In genomic region chr17:3846739-3847670, GRCh38 we compare ENCODE assay signal across 10 cellular contexts. TPM values are rescaled to one million over a fixed set of nuclear protein-coding genes. Genes with fewer than 3 reads are reported as not detected.
DNase-seq lines count a peak whose midpoint lies in the region; ATAC-seq, FAIRE-seq and TF ChIP-seq lines count a peak whose summit lies in the region.
"Had no signal": no experiment of that assay in that cellular context is flagged by ENCODE, and none has a peak within 500 bp of the region (broad histone marks: within the 10 kb centered on the region; RNA-seq: fewer than 3 reads in every experiment).

No MANE protein-coding gene starts in this region.

- H3K27me3 Mint-ChIP-seq in activated CD4-positive, alpha-beta memory T cell treated with anti-CD3 and anti-CD28 coated beads for 36 hours: peaks cover 2% of the 10 kb centered on the region
- H3K27me3 Mint-ChIP-seq in activated CD4-positive, alpha-beta memory T cell treated with anti-CD3 and anti-CD28 coated beads, Interleukin-2, amount 10 ng/mL, durations not matched to agents 7 days and 5 days: peaks cover 14% of the 10 kb centered on the region
- peaks cover 0 to 6% of the 10 kb centered on the region in 2 donors for H3K27me3 Mint-ChIP-seq in T-cell
- peaks cover 6 to 10% of the 10 kb centered on the region in 2 donors for H3K27me3 Mint-ChIP-seq in stimulated activated naive B cell treated with anti-CD40 and anti-IgM and Interleukin-4, amounts not matched to agents 10 μg/mL and 1 μg/mL and 100 μg/mL, for 72 hours

- H3K4me3 ChIP-seq in lower lobe of right lung: peak overlapping the region; percentile 87
- H3K4me3 ChIP-seq in small intestine (ENCODE audit: low read depth in 1 of 2, low read length in 2 of 2): no peak overlapping the region
- H3K4me3 ChIP-seq in coronary artery: no peak overlapping the region

- H3K9me3 ChIP-seq in lower lobe of right lung (no peaks in the 10 kb centered on the region), small intestine (ENCODE audit: control insufficient read depth, low read depth) (no peaks in the 10 kb centered on the region)
- H3K9me3 ChIP-seq: transverse colon had no signal

- H3K36me3 ChIP-seq in lower lobe of right lung (peaks cover 26% of the 10 kb centered on the region), small intestine (ENCODE audit: control insufficient read depth in 2 of 2, insufficient read depth in 2 of 2, low read length in 2 of 2) (no peaks in the 10 kb centered on the region)
- H3K36me3 ChIP-seq: transverse colon had no signal

- intact Hi-C loops in activated CD4-positive, alpha-beta memory T cell treated with anti-CD3 and anti-CD28 coated beads for 36 hours (cut with micrococcal nuclease): loop anchor here (1.0 to 5.0 kb wide), 4 partner anchors 65 to 179 kb away; partner anchors contain the start of genes EMC6 and TAX1BP3
- intact Hi-C loops in lower lobe of right lung (cut with DNase I): no loop called here

- H3K27me3 ChIP-seq in lower lobe of right lung (ENCODE audit: low read depth) (no peaks in the 10 kb centered on the region), small intestine (ENCODE audit: control insufficient read depth in 2 of 2, insufficient read depth in 2 of 2, low read length in 2 of 2) (no peaks in the 10 kb centered on the region)
- H3K27me3 ChIP-seq: transverse colon had no signal

- peaks cover 10% of the 10 kb centered on the region for H3K36me3 Mint-ChIP-seq in activated CD4-positive, alpha-beta memory T cell treated with anti-CD3 and anti-CD28 coated beads for 36 hours
- H3K36me3 Mint-ChIP-seq in activated CD4-positive, alpha-beta memory T cell treated with anti-CD3 and anti-CD28 coated beads, Interleukin-2, amount 10 ng/mL, durations not matched to agents 7 days and 5 days (ENCODE audit: low read depth): peaks cover 25% of the 10 kb centered on the region
- peaks cover 3% of the 10 kb centered on the region for H3K36me3 Mint-ChIP-seq in T-cell
- H3K36me3 Mint-ChIP-seq in stimulated activated naive B cell treated with anti-CD40 and anti-IgM and Interleukin-4, amounts not matched to agents 10 μg/mL and 1 μg/mL and 100 μg/mL, for 72 hours: peaks cover 6 to 8% of the 10 kb centered on the region in 2 donors

- H3K27ac ChIP-seq in lower lobe of right lung: no peak overlapping the region
- H3K27ac ChIP-seq in small intestine (ENCODE audit: low read depth in 1 of 2, low read length in 1 of 2): no peak overlapping the region
- H3K27ac ChIP-seq in coronary artery: no peak overlapping the region

- TF ChIP-seq CTCF in lower lobe of right lung (IDR thresholded peaks at IDR 0.05) (no peak), coronary artery (IDR thresholded peaks at IDR 0.05) (no peak)

- H3K4me1 ChIP-seq in lower lobe of right lung (peaks cover 16% of the 10 kb centered on the region), small intestine (ENCODE audit: control insufficient read depth in 2 of 2, insufficient read depth in 1 of 2, low read depth in 1 of 2, low read length in 1 of 2) (peaks cover 3 to 6% of the 10 kb centered on the region in 2 donors)

- FAIRE-seq in small intestine (lab: Jason Lieb, UNC): no peak

- no peak for DNase-seq in activated CD4-positive, alpha-beta memory T cell treated with anti-CD3 and anti-CD28 coated beads for 36 hours
- DNase-seq in activated CD4-positive, alpha-beta memory T cell treated with anti-CD3 and anti-CD28 coated beads, Interleukin-2, amount 10 ng/mL, durations not matched to agents 7 days and 5 days: no peak
- DNase-seq in T-cell (no peak), lower lobe of right lung (no peak), small intestine (no peak), coronary artery (ENCODE audit: low spot score) (no peak), HCEC 1CT (no peak)
- no peak for DNase-seq in stimulated activated naive B cell treated with anti-CD40 and anti-IgM and Interleukin-4, amounts not matched to agents 10 μg/mL and 1 μg/mL and 100 μg/mL, for 72 hours

- no peaks in the 10 kb centered on the region for H3K9me3 Mint-ChIP-seq in activated CD4-positive, alpha-beta memory T cell treated with anti-CD3 and anti-CD28 coated beads for 36 hours
- H3K9me3 Mint-ChIP-seq in activated CD4-positive, alpha-beta memory T cell treated with anti-CD3 and anti-CD28 coated beads, Interleukin-2, amount 10 ng/mL, durations not matched to agents 7 days and 5 days: no peaks in the 10 kb centered on the region
- no peaks in the 10 kb centered on the region for H3K9me3 Mint-ChIP-seq in T-cell
- no peaks in the 10 kb centered on the region for H3K9me3 Mint-ChIP-seq in stimulated activated naive B cell treated with anti-CD40 and anti-IgM and Interleukin-4, amounts not matched to agents 10 μg/mL and 1 μg/mL and 100 μg/mL, for 72 hours
- H3K9me3 Mint-ChIP-seq: activated naive CD4-positive, alpha-beta T cell treated with anti-CD3 and anti-CD28 coated beads, Interleukin-2, amount 50 U/mL, for 72 hours had no signal

- no peak overlapping the region for H3K27ac Mint-ChIP-seq in activated CD4-positive, alpha-beta memory T cell treated with anti-CD3 and anti-CD28 coated beads for 36 hours
- no peak overlapping the region for H3K27ac Mint-ChIP-seq in activated CD4-positive, alpha-beta memory T cell treated with anti-CD3 and anti-CD28 coated beads, Interleukin-2, amount 10 ng/mL, durations not matched to agents 7 days and 5 days
- H3K27ac Mint-ChIP-seq in T-cell: peak overlapping the region in 1 of 2 donors; percentile 63
- no peak overlapping the region for H3K27ac Mint-ChIP-seq in stimulated activated naive B cell treated with anti-CD40 and anti-IgM and Interleukin-4, amounts not matched to agents 10 μg/mL and 1 μg/mL and 100 μg/mL, for 72 hours

- peak overlapping the region; percentile 94 for H3K4me3 Mint-ChIP-seq in activated CD4-positive, alpha-beta memory T cell treated with anti-CD3 and anti-CD28 coated beads for 36 hours
- H3K4me3 Mint-ChIP-seq in activated CD4-positive, alpha-beta memory T cell treated with anti-CD3 and anti-CD28 coated beads, Interleukin-2, amount 10 ng/mL, durations not matched to agents 7 days and 5 days: no peak overlapping the region
- H3K4me3 Mint-ChIP-seq in T-cell: peak overlapping the region; percentile 9 to 39 (median 28)
- peak overlapping the region; percentile 32 to 62 for H3K4me3 Mint-ChIP-seq in stimulated activated naive B cell treated with anti-CD40 and anti-IgM and Interleukin-4, amounts not matched to agents 10 μg/mL and 1 μg/mL and 100 μg/mL, for 72 hours

- CTCF ChIA-PET in activated CD4-positive, alpha-beta memory T cell treated with anti-CD3 and anti-CD28 coated beads for 36 hours (lab: Charles Lee): interaction anchor here (0.6 to 6.0 kb wide), 34 partner anchors 10 to 1173 kb away, joined by 3 to 125 read pairs (median 4); partner anchors contain the start of genes ATP2A3, CAMKK1, CTNS and HASPIN
- CTCF ChIA-PET in activated CD4-positive, alpha-beta memory T cell treated with anti-CD3 and anti-CD28 coated beads, Interleukin-2, amount 10 ng/mL, durations not matched to agents 7 days and 5 days (lab: Charles Lee): interaction anchor here (0.6 to 7.0 kb wide), 46 partner anchors 8 to 841 kb away, joined by 3 to 139 read pairs (median 4); partner anchors contain the start of genes CAMKK1, CTNS, CYB5D2 and HASPIN
- CTCF ChIA-PET in T-cell (lab: Charles Lee): interaction anchor here (0.6 to 4.4 kb wide), 16 partner anchors 10 to 1033 kb away, joined by 3 to 42 read pairs (median 3); partner anchors contain the start of genes CTNS (in 1 of the 2), CYB5D2 (in 1 of the 2), SHPK (in 1 of the 2) and ZZEF1 (in 1 of the 2)

- ATAC-seq in T-cell (replicated peaks in 1 of 4): no peak
- ATAC-seq in lower lobe of right lung: no peak
- no peak for ATAC-seq in stimulated activated naive B cell treated with anti-CD40 and anti-IgM and Interleukin-4, amounts not matched to agents 10 μg/mL and 1 μg/mL and 100 μg/mL, for 72 hours (replicated peaks)

- WGBS in small intestine, 3 donors: 90 to 92% (median 91%) methylated on average over 17 of the region's 17 CpGs

- POLR2A ChIA-PET in activated CD4-positive, alpha-beta memory T cell treated with anti-CD3 and anti-CD28 coated beads for 36 hours (lab: Charles Lee): interaction anchor here (1.4 to 2.7 kb wide), 3 partner anchors 109 to 296 kb away, joined by 5 to 18 read pairs (median 8); partner anchors contain the start of genes CYB5D2 and ZZEF1
- POLR2A ChIA-PET in activated CD4-positive, alpha-beta memory T cell treated with anti-CD3 and anti-CD28 coated beads, Interleukin-2, amount 10 ng/mL, durations not matched to agents 7 days and 5 days (lab: Charles Lee): interaction anchor here (1.0 to 2.4 kb wide), 7 partner anchors 11 to 297 kb away, joined by 3 to 11 read pairs (median 4); partner anchors contain the start of gene CAMKK1
- POLR2A ChIA-PET in T-cell (lab: Charles Lee): interaction anchor here (0.5 to 0.7 kb wide), 2 partner anchors 36 to 237 kb away, joined by 3 to 7 read pairs; no protein-coding TSS in a partner anchor

- peaks cover 20% of the 10 kb centered on the region for H3K4me1 Mint-ChIP-seq in activated CD4-positive, alpha-beta memory T cell treated with anti-CD3 and anti-CD28 coated beads for 36 hours (ENCODE audit: low read depth)
- H3K4me1 Mint-ChIP-seq in activated CD4-positive, alpha-beta memory T cell treated with anti-CD3 and anti-CD28 coated beads, Interleukin-2, amount 10 ng/mL, durations not matched to agents 7 days and 5 days: peaks cover 25% of the 10 kb centered on the region
- peaks cover 22 to 26% (median 23%) of the 10 kb centered on the region in 3 donors for H3K4me1 Mint-ChIP-seq in T-cell
- H3K4me1 Mint-ChIP-seq in stimulated activated naive B cell treated with anti-CD40 and anti-IgM and Interleukin-4, amounts not matched to agents 10 μg/mL and 1 μg/mL and 100 μg/mL, for 72 hours: peaks cover 15 to 27% of the 10 kb centered on the region in 2 donors

RNA-seq across cellular contexts. Expression of gene NCBP3, which starts 1.0 kb away (rescaled TPM):
- total RNA-seq in activated CD4-positive, alpha-beta memory T cell treated with anti-CD3 and anti-CD28 coated beads for 36 hours: 10 to 100 TPM; 38.8 to 42.4 TPM
- 10 to 100 TPM; 42.8 to 43.9 TPM for total RNA-seq in activated CD4-positive, alpha-beta memory T cell treated with anti-CD3 and anti-CD28 coated beads, Interleukin-2, amount 10 ng/mL, durations not matched to agents 7 days and 5 days
- total RNA-seq in T-cell (10 to 100 TPM; 35.6 to 55.5 (median 46.7) TPM), lower lobe of right lung (40.3 TPM)
- 10 to 100 TPM; 14.9 to 26.4 (median 15.9) TPM for polyA plus RNA-seq in small intestine

RNA-seq across cellular contexts. Expression of gene CAMKK1, which starts 45.8 kb away (rescaled TPM):
- 1 to 10 TPM; 3.3 to 3.9 TPM for total RNA-seq in activated CD4-positive, alpha-beta memory T cell treated with anti-CD3 and anti-CD28 coated beads for 36 hours
- 1 to 10 TPM; 1.4 to 1.8 TPM for total RNA-seq in activated CD4-positive, alpha-beta memory T cell treated with anti-CD3 and anti-CD28 coated beads, Interleukin-2, amount 10 ng/mL, durations not matched to agents 7 days and 5 days
- total RNA-seq in T-cell: 10 to 100 TPM in 1 of 5 donors, 1 to 10 TPM in 4; 5.3 to 11.0 (median 6.0) TPM
- 9.7 TPM for total RNA-seq in lower lobe of right lung
- polyA plus RNA-seq in small intestine: 1 to 10 TPM in 2 of 3 donors, under 1 TPM in 1; 0.22 to 3.9 (median 2.4) TPM

RNA-seq across cellular contexts. Expression of gene ITGAE, which starts 46.0 kb away (rescaled TPM):
- 10 to 100 TPM; 32.8 to 34.4 TPM for total RNA-seq in activated CD4-positive, alpha-beta memory T cell treated with anti-CD3 and anti-CD28 coated beads for 36 hours
- total RNA-seq in activated CD4-positive, alpha-beta memory T cell treated with anti-CD3 and anti-CD28 coated beads, Interleukin-2, amount 10 ng/mL, durations not matched to agents 7 days and 5 days: 10 to 100 TPM; 20.0 to 22.0 TPM
- total RNA-seq in T-cell (10 to 100 TPM; 13.0 to 40.0 (median 25.2) TPM), lower lobe of right lung (35.4 TPM)
- 10 to 100 TPM; 39.4 to 57.8 (median 45.0) TPM for polyA plus RNA-seq in small intestine
